Comparison of ENCODE assay signal across 8 cellular contexts in the genomic region with DNA sequence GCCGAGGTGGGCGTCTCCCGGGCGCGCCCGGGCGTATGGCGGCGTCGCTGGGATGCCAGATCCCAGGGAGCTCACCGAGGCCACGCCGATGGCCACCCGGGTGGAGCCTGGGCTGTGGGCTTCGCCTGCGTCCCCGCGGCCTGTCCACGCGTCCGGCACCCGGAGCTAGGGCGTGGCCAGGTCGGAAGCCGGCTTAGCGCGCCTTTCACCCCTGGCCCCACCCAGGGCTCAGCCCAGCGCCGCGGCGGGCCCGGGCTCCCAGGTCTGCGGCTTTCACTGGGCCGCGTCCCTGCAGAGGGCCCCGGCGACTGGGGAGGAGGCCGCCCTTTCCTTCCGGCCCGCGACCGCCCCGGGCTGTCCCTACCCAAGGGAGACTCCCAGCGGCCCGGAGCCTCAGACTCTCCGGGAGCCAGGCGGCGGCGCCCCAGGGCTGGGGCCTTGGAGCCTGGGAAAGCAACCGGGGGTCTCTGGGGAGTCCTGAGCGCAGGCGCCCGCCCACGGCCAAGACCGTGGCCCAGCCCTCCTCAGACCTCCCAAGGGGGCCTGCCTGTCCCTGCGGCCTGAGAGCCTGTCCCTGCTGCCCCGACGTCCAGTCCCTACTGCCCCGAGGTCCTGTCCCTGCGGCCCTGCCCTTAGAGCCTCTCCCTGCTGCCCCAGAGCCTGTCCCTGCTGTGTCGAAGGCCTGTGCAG. TPM values are rescaled to one million over a fixed set of nuclear protein-coding genes. Genes with fewer than 3 reads are reported as not detected.
DNase-seq lines count a peak whose midpoint lies in the region; ATAC-seq and TF ChIP-seq lines count a peak whose summit lies in the region.

No MANE protein-coding gene starts in this region.

- DNase-seq in activated CD4-positive, alpha-beta T cell treated with anti-CD3 and anti-CD28 coated beads for 48 hours = peak; percentile 37
- DNase-seq in activated CD4-positive, alpha-beta T cell treated with anti-CD3 and anti-CD28 coated beads, Interleukin-2, amount 50 U/mL, for 1 hour = no peak
- peak; percentile 47 to 79 (median 65) for DNase-seq in heart left ventricle
- no peak for DNase-seq in thoracic aorta (ENCODE audit: low spot score)
- DNase-seq in amniotic stem cell (lab: John Stamatoyannopoulos, UW) = no peak
- DNase-seq in EL = no peak

- peak; percentile 30 to 74 (median 54) for ATAC-seq in heart left ventricle
- no peak for ATAC-seq in thoracic aorta (ENCODE audit: insufficient number of reproducible peaks, low FRiP score, low read depth)
- ATAC-seq in HG03025 (IDR thresholded peaks at IDR 0.05; ENCODE audit: low FRiP score, unreplicated experiment) = no peak

- H3K9me3 Mint-ChIP-seq in T-helper 1 cell treated with Interleukin-12 subunit alpha and Interleukin-12 subunit beta and Interleukin-4 antibody, amounts not matched to agents 30 μg/mL and 1 μg/mL, for 36 hours = no peaks in the 10 kb centered on the region

- H3K36me3 Mint-ChIP-seq in T-helper 1 cell treated with Interleukin-12 subunit alpha and Interleukin-12 subunit beta and Interleukin-4 antibody, amounts not matched to agents 30 μg/mL and 1 μg/mL, for 36 hours (ENCODE audit: low read depth) = no peaks in the 10 kb centered on the region

- no peak for TF ChIP-seq POLR2A in heart left ventricle (IDR thresholded peaks at IDR 0.05)

- H3K4me3 Mint-ChIP-seq in T-helper 1 cell treated with Interleukin-12 subunit alpha and Interleukin-12 subunit beta and Interleukin-4 antibody, amounts not matched to agents 30 μg/mL and 1 μg/mL, for 36 hours = peak overlapping the region; percentile 13

- H3K4me1 Mint-ChIP-seq in T-helper 1 cell treated with Interleukin-12 subunit alpha and Interleukin-12 subunit beta and Interleukin-4 antibody, amounts not matched to agents 30 μg/mL and 1 μg/mL, for 36 hours (ENCODE audit: low read depth) = peaks cover 14% of the 10 kb centered on the region

- WGBS in heart left ventricle, 4 donors = 9 to 14% (median 10%) methylated on average over 41 to 61 of the region's 61 CpGs

- H3K27ac ChIP-seq in heart left ventricle = no peak overlapping the region
- no peak overlapping the region for H3K27ac ChIP-seq in thoracic aorta

- TF ChIP-seq CTCF in heart left ventricle (IDR thresholded peaks at IDR 0.05) = no peak
- TF ChIP-seq CTCF in thoracic aorta (IDR thresholded peaks at IDR 0.05) = no peak

- H3K9me3 ChIP-seq in heart left ventricle (peaks cover 0 to 9% (median 0%) of the 10 kb centered on the region in 12 donors), thoracic aorta (peaks cover 4% of the 10 kb centered on the region)

- H3K27ac Mint-ChIP-seq in T-helper 1 cell treated with Interleukin-12 subunit alpha and Interleukin-12 subunit beta and Interleukin-4 antibody, amounts not matched to agents 30 μg/mL and 1 μg/mL, for 36 hours = no peak overlapping the region

- H3K27me3 ChIP-seq in heart left ventricle = peaks cover 0 to 44% (median 24%) of the 10 kb centered on the region in 9 donors
- H3K27me3 ChIP-seq in thoracic aorta (replicated peaks; ENCODE audit: insufficient read depth) = peaks cover 9% of the 10 kb centered on the region

- peaks cover 0 to 16% (median 10%) of the 10 kb centered on the region in 12 donors for H3K4me1 ChIP-seq in heart left ventricle
- H3K4me1 ChIP-seq in thoracic aorta (ENCODE audit: control insufficient read depth in 1 of 2, low read depth in 2 of 2) = peaks cover 3 to 15% of the 10 kb centered on the region in 2 donors

- intact Hi-C loops in heart left ventricle (cut with DNase I) = loop anchor here in 3 of 10 donors (5.0 to 10.0 kb wide), 3 partner anchors 224 to 616 kb away; a partner anchor contains a TSS

- H3K27me3 Mint-ChIP-seq in T-helper 1 cell treated with Interleukin-12 subunit alpha and Interleukin-12 subunit beta and Interleukin-4 antibody, amounts not matched to agents 30 μg/mL and 1 μg/mL, for 36 hours (ENCODE audit: low read depth) = peaks cover 73% of the 10 kb centered on the region

- peak overlapping the region; percentile 14 to 52 (median 41) for H3K4me3 ChIP-seq in heart left ventricle
- peak overlapping the region; percentile 61 for H3K4me3 ChIP-seq in thoracic aorta

- H3K36me3 ChIP-seq in heart left ventricle (no peaks in the 10 kb centered on the region), thoracic aorta (no peaks in the 10 kb centered on the region)

RNA-seq across cellular contexts. Expression of a gene that starts 36.3 kb away (rescaled TPM):
- total RNA-seq in heart left ventricle = 10 to 100 TPM; 23.3 to 36.6 (median 26.5) TPM
- polyA plus RNA-seq in heart left ventricle = 10 to 100 TPM; 19.7 to 25.0 TPM
- total RNA-seq in thoracic aorta = 10 to 100 TPM; 65.5 to 70.6 TPM

Comparison
In these comparisons a context has a peak if more than half of its experiments do, and no peak if none do; other contexts are left out.
1. DNase-seq: peak in activated CD4-positive, alpha-beta T cell treated with anti-CD3 and anti-CD28 coated beads for 48 hours (single experiment) and heart left ventricle (5 of 5); none in activated CD4-positive, alpha-beta T cell treated with anti-CD3 and anti-CD28 coated beads, Interleukin-2, amount 50 U/mL, for 1 hour (single experiment), thoracic aorta (single experiment), amniotic stem cell (single experiment) and EL (single experiment).
2. ATAC-seq: peak in heart left ventricle (4 of 4); none in thoracic aorta (single experiment) and HG03025 (single experiment).